In the genomic region with DNA sequence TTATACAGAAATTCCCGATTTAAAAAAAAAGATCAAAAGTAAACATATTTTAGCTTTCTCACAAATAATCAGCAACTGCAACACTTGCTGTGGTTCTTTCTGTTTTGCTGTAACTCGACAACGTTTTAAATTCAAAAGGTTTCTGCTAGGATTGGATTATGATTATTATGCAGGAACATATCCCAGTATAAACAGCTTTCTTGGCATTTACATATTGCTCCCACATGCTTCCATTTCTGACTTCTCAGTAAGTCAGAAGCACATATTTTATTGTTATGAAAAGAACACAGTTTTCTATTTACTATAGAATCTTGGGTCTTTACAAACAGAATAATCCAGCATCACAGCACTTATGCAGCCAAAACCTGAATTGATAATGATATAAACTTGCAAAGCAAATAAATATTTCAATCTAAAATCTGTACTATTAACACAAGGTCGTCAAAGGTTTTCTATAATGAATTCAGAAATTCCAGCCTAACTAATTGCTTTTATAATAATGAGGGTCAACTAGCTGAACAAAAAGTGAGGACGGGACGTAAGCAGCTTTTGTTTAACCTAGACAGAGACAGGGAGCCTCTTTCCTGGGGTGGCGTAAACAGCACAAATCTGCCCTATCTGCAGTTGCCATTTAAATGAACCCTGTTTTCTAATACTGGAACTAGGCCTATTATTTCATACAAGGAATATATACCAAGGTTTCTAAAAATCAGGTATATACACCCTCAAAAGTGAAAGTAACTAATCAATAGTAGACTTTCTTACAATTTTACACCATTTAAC, we compare ENCODE assay signal across 2 cellular contexts.
TF ChIP-seq lines count a peak whose summit lies in the region.

No MANE protein-coding gene starts in this region.

TF ChIP-seq in SK-N-SH, 30 proteins besides CTCF, POLR2A, EP300 and RAD21 (continued from another document):
- TF ChIP-seq, protein P1, sequence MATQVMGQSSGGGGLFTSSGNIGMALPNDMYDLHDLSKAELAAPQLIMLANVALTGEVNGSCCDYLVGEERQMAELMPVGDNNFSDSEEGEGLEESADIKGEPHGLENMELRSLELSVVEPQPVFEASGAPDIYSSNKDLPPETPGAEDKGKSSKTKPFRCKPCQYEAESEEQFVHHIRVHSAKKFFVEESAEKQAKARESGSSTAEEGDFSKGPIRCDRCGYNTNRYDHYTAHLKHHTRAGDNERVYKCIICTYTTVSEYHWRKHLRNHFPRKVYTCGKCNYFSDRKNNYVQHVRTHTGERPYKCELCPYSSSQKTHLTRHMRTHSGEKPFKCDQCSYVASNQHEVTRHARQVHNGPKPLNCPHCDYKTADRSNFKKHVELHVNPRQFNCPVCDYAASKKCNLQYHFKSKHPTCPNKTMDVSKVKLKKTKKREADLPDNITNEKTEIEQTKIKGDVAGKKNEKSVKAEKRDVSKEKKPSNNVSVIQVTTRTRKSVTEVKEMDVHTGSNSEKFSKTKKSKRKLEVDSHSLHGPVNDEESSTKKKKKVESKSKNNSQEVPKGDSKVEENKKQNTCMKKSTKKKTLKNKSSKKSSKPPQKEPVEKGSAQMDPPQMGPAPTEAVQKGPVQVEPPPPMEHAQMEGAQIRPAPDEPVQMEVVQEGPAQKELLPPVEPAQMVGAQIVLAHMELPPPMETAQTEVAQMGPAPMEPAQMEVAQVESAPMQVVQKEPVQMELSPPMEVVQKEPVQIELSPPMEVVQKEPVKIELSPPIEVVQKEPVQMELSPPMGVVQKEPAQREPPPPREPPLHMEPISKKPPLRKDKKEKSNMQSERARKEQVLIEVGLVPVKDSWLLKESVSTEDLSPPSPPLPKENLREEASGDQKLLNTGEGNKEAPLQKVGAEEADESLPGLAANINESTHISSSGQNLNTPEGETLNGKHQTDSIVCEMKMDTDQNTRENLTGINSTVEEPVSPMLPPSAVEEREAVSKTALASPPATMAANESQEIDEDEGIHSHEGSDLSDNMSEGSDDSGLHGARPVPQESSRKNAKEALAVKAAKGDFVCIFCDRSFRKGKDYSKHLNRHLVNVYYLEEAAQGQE (IDR thresholded peaks at IDR 0.05; ENCODE audit: low read depth, low read length) = no peak
- TF ChIP-seq, protein P2, sequence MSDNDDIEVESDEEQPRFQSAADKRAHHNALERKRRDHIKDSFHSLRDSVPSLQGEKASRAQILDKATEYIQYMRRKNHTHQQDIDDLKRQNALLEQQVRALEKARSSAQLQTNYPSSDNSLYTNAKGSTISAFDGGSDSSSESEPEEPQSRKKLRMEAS (IDR thresholded peaks at IDR 0.05; ENCODE audit: low read depth) = no peak
- TF ChIP-seq POLR2AphosphoS5 (IDR thresholded peaks at IDR 0.05; ENCODE audit: low read depth, low read length) (no peak), TAF1 (IDR thresholded peaks at IDR 0.05; ENCODE audit: borderline replicate concordance, low read depth, low read length) (no peak), TCF12 (IDR thresholded peaks at IDR 0.05) (no peak)

TF ChIP-seq in SK-N-SH treated with all-trans-retinoic acid at 6 μM for 48 hours, 23 proteins besides CTCF, POLR2A, EP300 and RAD21 (continued from another document):
- TF ChIP-seq, protein P3, sequence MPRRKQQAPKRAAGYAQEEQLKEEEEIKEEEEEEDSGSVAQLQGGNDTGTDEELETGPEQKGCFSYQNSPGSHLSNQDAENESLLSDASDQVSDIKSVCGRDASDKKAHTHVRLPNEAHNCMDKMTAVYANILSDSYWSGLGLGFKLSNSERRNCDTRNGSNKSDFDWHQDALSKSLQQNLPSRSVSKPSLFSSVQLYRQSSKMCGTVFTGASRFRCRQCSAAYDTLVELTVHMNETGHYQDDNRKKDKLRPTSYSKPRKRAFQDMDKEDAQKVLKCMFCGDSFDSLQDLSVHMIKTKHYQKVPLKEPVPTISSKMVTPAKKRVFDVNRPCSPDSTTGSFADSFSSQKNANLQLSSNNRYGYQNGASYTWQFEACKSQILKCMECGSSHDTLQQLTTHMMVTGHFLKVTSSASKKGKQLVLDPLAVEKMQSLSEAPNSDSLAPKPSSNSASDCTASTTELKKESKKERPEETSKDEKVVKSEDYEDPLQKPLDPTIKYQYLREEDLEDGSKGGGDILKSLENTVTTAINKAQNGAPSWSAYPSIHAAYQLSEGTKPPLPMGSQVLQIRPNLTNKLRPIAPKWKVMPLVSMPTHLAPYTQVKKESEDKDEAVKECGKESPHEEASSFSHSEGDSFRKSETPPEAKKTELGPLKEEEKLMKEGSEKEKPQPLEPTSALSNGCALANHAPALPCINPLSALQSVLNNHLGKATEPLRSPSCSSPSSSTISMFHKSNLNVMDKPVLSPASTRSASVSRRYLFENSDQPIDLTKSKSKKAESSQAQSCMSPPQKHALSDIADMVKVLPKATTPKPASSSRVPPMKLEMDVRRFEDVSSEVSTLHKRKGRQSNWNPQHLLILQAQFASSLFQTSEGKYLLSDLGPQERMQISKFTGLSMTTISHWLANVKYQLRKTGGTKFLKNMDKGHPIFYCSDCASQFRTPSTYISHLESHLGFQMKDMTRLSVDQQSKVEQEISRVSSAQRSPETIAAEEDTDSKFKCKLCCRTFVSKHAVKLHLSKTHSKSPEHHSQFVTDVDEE (CRISPR knock-in tag; IDR thresholded peaks at IDR 0.05) = no peak
- TF ChIP-seq ZNF70 (CRISPR knock-in tag; IDR thresholded peaks at IDR 0.05) (no peak), ARNTL (CRISPR knock-in tag; IDR thresholded peaks at IDR 0.05; ENCODE audit: borderline replicate concordance, low read depth) (no peak), ISL1 (CRISPR knock-in tag; IDR thresholded peaks at IDR 0.05) (no peak), GLIS3 (CRISPR knock-in tag; IDR thresholded peaks at IDR 0.05) (no peak)
